In genomic region chr17:37513711-37514110, GRCh38 we compare ENCODE assay signal across 20 cellular contexts.
"Had no signal": no experiment of that assay in that cellular context is flagged by ENCODE, and none has a peak within 500 bp of the region (broad histone marks: within the 10 kb centered on the region; RNA-seq: fewer than 3 reads in every experiment).

No MANE protein-coding gene starts in this region.

- H2AFZ ChIP-seq: parathyroid adenoma had no signal

- H3K27ac ChIP-seq: epithelial cell of prostate, esophagus muscularis mucosa, gastrocnemius medialis, parathyroid adenoma, spleen, testis, tibial nerve, upper lobe of right lung, vagina had no signal

- H3K9me3 ChIP-seq: esophagus muscularis mucosa, gastrocnemius medialis, spleen, testis, tibial nerve, upper lobe of right lung, vagina had no signal

- H3K27me3 Mint-ChIP-seq: natural killer cell treated with Interleukin-12 subunit alpha and Interleukin-12 subunit beta and Interleukin-15 and Interleukin-18, amount 100 ng/mL, for 72 hours; stimulated activated memory B cell treated with anti-CD40 and anti-IgM and Interleukin-4, amounts not matched to agents 10 μg/mL and 1 μg/mL and 100 μg/mL, for 72 hours; stimulated activated naive CD8-positive, alpha-beta T cell treated with anti-CD3 and anti-CD28 coated beads, Interleukin-15, Interleukin-2, amounts not matched to agents 100 ng/mL and 50 ng/mL, for 24 hours had no signal

- DNase-seq: effector memory CD4-positive, alpha-beta T cell; gastrocnemius medialis; islet precursor cell; midbrain; spleen; stimulated activated CD4-positive, alpha-beta T cell treated with anti-CD3 and anti-CD28 coated beads, Interleukin-15, amount 100 ng/mL, for 24 hours; stimulated activated CD4-positive, alpha-beta T cell treated with anti-CD3 and anti-CD28 coated beads, Interleukin-1b, Interleukin-23, amount 100 ng/mL, for 48 hours; stimulated activated CD4-positive, alpha-beta T cell treated with anti-CD3 and anti-CD28 coated beads, Interleukin-4, amount 100 ng/mL, for 24 hours; testis; upper lobe of right lung had no signal

- H3K9ac ChIP-seq: parathyroid adenoma had no signal

- H3K9me3 Mint-ChIP-seq: natural killer cell treated with Interleukin-12 subunit alpha and Interleukin-12 subunit beta and Interleukin-15 and Interleukin-18, amount 100 ng/mL, for 72 hours; stimulated activated memory B cell treated with anti-CD40 and anti-IgM and Interleukin-4, amounts not matched to agents 10 μg/mL and 1 μg/mL and 100 μg/mL, for 72 hours; stimulated activated naive CD8-positive, alpha-beta T cell treated with anti-CD3 and anti-CD28 coated beads, Interleukin-15, Interleukin-2, amounts not matched to agents 100 ng/mL and 50 ng/mL, for 24 hours had no signal

- ATAC-seq: gastrocnemius medialis; left lobe of liver; natural killer cell treated with Interleukin-12 subunit alpha and Interleukin-12 subunit beta and Interleukin-15 and Interleukin-18, amount 100 ng/mL, for 72 hours; sciatic nerve; stimulated activated memory B cell treated with anti-CD40 and anti-IgM and Interleukin-4, amounts not matched to agents 10 μg/mL and 1 μg/mL and 100 μg/mL, for 72 hours; upper lobe of right lung had no signal

- H3K27me3 ChIP-seq: esophagus muscularis mucosa, gastrocnemius medialis, spleen, testis, tibial nerve, upper lobe of right lung, vagina had no signal

- H3K4me1 ChIP-seq: gastrocnemius medialis, parathyroid adenoma, testis, tibial nerve, upper lobe of right lung, vagina had no signal

- H3K4me3 ChIP-seq: esophagus muscularis mucosa, gastrocnemius medialis, spleen, testis, tibial nerve, upper lobe of right lung, vagina had no signal

- H3K4me3 Mint-ChIP-seq: natural killer cell treated with Interleukin-12 subunit alpha and Interleukin-12 subunit beta and Interleukin-15 and Interleukin-18, amount 100 ng/mL, for 72 hours; stimulated activated memory B cell treated with anti-CD40 and anti-IgM and Interleukin-4, amounts not matched to agents 10 μg/mL and 1 μg/mL and 100 μg/mL, for 72 hours; stimulated activated naive CD8-positive, alpha-beta T cell treated with anti-CD3 and anti-CD28 coated beads, Interleukin-15, Interleukin-2, amounts not matched to agents 100 ng/mL and 50 ng/mL, for 24 hours had no signal

- H3K27ac Mint-ChIP-seq: natural killer cell treated with Interleukin-12 subunit alpha and Interleukin-12 subunit beta and Interleukin-15 and Interleukin-18, amount 100 ng/mL, for 72 hours; stimulated activated memory B cell treated with anti-CD40 and anti-IgM and Interleukin-4, amounts not matched to agents 10 μg/mL and 1 μg/mL and 100 μg/mL, for 72 hours; stimulated activated naive CD8-positive, alpha-beta T cell treated with anti-CD3 and anti-CD28 coated beads, Interleukin-15, Interleukin-2, amounts not matched to agents 100 ng/mL and 50 ng/mL, for 24 hours had no signal

- H3K79me2 ChIP-seq: parathyroid adenoma had no signal
